In genomic region chr20:56468317-56469076, GRCh38 we compare ENCODE assay signal across 8 cellular contexts. TPM values are rescaled to one million over a fixed set of nuclear protein-coding genes. Genes with fewer than 3 reads are reported as not detected.
DNase-seq lines count a peak whose midpoint lies in the region; ATAC-seq and TF ChIP-seq lines count a peak whose summit lies in the region.

TSS of gene RTF2 (plus strand) at chr20:56468627. CDS start at chr20:56468698, 71 bp downstream.

- H3K4me3 Mint-ChIP-seq in activated naive CD8-positive, alpha-beta T cell treated with anti-CD3 and anti-CD28 coated beads, Interleukin-2, amount 10 ng/mL, durations not matched to agents 7 days and 5 days = peak within 1 kb of the TSS; percentile 100

- peaks cover 3% of the 10 kb centered on the region; the same call in 1 of the 2 replicates for H3K36me3 ChIP-seq in SU-DHL-6 (ENCODE audit: low read length)
- no peaks in the 10 kb centered on the region for H3K36me3 ChIP-seq in ovary
- H3K36me3 ChIP-seq in thymus (ENCODE audit: control insufficient read depth, insufficient read depth) = peaks cover 3% of the 10 kb centered on the region

- H3K79me2 ChIP-seq in SU-DHL-6 (ENCODE audit: insufficient read depth, low read length) = peaks cover 27% of the 10 kb centered on the region

- no peaks in the 10 kb centered on the region for H4K20me1 ChIP-seq in SU-DHL-6 (ENCODE audit: low read depth, low read length)

- no peaks in the 10 kb centered on the region for H3K9me2 ChIP-seq in SU-DHL-6 (replicated peaks; ENCODE audit: insufficient read depth, low read length)

- intact Hi-C loops in Right ventricle myocardium inferior (cut with DNase I) (loop anchor here (1.0 to 5.0 kb wide), 2 partner anchors 56 to 76 kb away; partner anchors contain the start of genes AURKA, CASS4 and CSTF1), ovary (cut with DNase I) (loop anchor here in 1 of 4 donors (10.0 kb wide), 1 partner anchor 74 kb away; the partner anchor contains the start of genes AURKA and CSTF1)

- no peaks in the 10 kb centered on the region for H3K27me3 Mint-ChIP-seq in activated naive CD8-positive, alpha-beta T cell treated with anti-CD3 and anti-CD28 coated beads, Interleukin-2, amount 10 ng/mL, durations not matched to agents 7 days and 5 days

- DNase-seq in GM12865 (ENCODE audit: low read depth) (peak; percentile 96), NCI-H1105 treated with DMSO at 0.1 percent for 48 hours (lab: John Stamatoyannopoulos, UW) (peak; percentile 86), Right ventricle myocardium inferior (ENCODE audit: missing footprints) (peak; percentile 96), ovary (peak; percentile 90 to 97 (median 94))
- peak; percentile 99 for DNase-seq in activated naive CD8-positive, alpha-beta T cell treated with anti-CD3 and anti-CD28 coated beads, Interleukin-2, amount 10 ng/mL, durations not matched to agents 7 days and 5 days

- no peaks in the 10 kb centered on the region for H3K9me3 Mint-ChIP-seq in activated naive CD8-positive, alpha-beta T cell treated with anti-CD3 and anti-CD28 coated beads, Interleukin-2, amount 10 ng/mL, durations not matched to agents 7 days and 5 days

- POLR2A ChIA-PET in activated naive CD8-positive, alpha-beta T cell treated with anti-CD3 and anti-CD28 coated beads, Interleukin-2, amount 10 ng/mL, durations not matched to agents 7 days and 5 days (lab: Charles Lee) = interaction anchor here (0.9 to 2.2 kb wide), 6 partner anchors 9 to 76 kb away, joined by 3 to 18 read pairs (median 7); partner anchors contain the start of genes AURKA, CASS4 and CSTF1

- WGBS in ovary, 3 donors = 0% methylated on average over 22 to 55 of the region's 55 CpGs
- under 1% methylated on average over 55 of the region's 55 CpGs for WGBS in thymus

- TF ChIP-seq POLR2A in ovary (IDR thresholded peaks at IDR 0.05) = peak; percentile 71

- H2AFZ ChIP-seq in SU-DHL-6 (ENCODE audit: low read depth, low read length, severe bottlenecking) = peak within 1 kb of the TSS; percentile 95

- H3K27ac Mint-ChIP-seq in activated naive CD8-positive, alpha-beta T cell treated with anti-CD3 and anti-CD28 coated beads, Interleukin-2, amount 10 ng/mL, durations not matched to agents 7 days and 5 days = peak within 1 kb of the TSS; percentile 99

- no peaks in the 10 kb centered on the region for H3K27me3 ChIP-seq in SU-DHL-6 (ENCODE audit: low read length)
- no peaks in the 10 kb centered on the region for H3K27me3 ChIP-seq in ovary
- H3K27me3 ChIP-seq in thymus (ENCODE audit: control insufficient read depth, insufficient read depth) = no peaks in the 10 kb centered on the region

- TF ChIP-seq CTCF in GM12865 (IDR thresholded peaks at IDR 0.05; ENCODE audit: insufficient read depth, low read depth, low read length, missing control alignments) = no peak
- TF ChIP-seq CTCF in SU-DHL-6 (IDR thresholded peaks at IDR 0.05; ENCODE audit: insufficient read depth, low read length, poor library complexity, severe bottlenecking) = no peak
- TF ChIP-seq CTCF in ovary (IDR thresholded peaks at IDR 0.05) = no peak

- H3K4me1 ChIP-seq in ovary (ENCODE audit: insufficient read depth) (peaks cover 7% of the 10 kb centered on the region), thymus (ENCODE audit: control insufficient read depth, insufficient read depth, low read length) (peaks cover 11% of the 10 kb centered on the region)

- H3F3A ChIP-seq in SU-DHL-6 (ENCODE audit: insufficient read depth) = no peaks in the 10 kb centered on the region

- H3K4me3 ChIP-seq in GM12865 (ENCODE audit: low read depth, low read length) (peak within 1 kb of the TSS; percentile 100), SU-DHL-6 (ENCODE audit: insufficient read depth, low read length, poor library complexity, severe bottlenecking) (peak within 1 kb of the TSS; percentile 70), ovary (peak within 1 kb of the TSS; percentile 72), thymus (ENCODE audit: low read length) (peak within 1 kb of the TSS; percentile 72)

- H3K9ac ChIP-seq in SU-DHL-6 (ENCODE audit: low read length) = peak within 1 kb of the TSS; percentile 72

- peak; percentile 97 for ATAC-seq in HG02678 (IDR thresholded peaks at IDR 0.05; ENCODE audit: unreplicated experiment)
- ATAC-seq in activated naive CD8-positive, alpha-beta T cell treated with anti-CD3 and anti-CD28 coated beads, Interleukin-2, amount 10 ng/mL, durations not matched to agents 7 days and 5 days (ENCODE audit: low read depth) = peak; percentile 94
- ATAC-seq in Right ventricle myocardium inferior = peak; percentile 99

- H3K9me3 ChIP-seq in SU-DHL-6 (ENCODE audit: insufficient read depth, low read length) (no peaks in the 10 kb centered on the region), ovary (no peaks in the 10 kb centered on the region), thymus (ENCODE audit: control insufficient read depth) (no peaks in the 10 kb centered on the region)

- H3K27ac ChIP-seq in SU-DHL-6 (ENCODE audit: low read depth, low read length) (no peak within 1 kb of the TSS), ovary (peak within 1 kb of the TSS; percentile 33 to 61), thymus (ENCODE audit: low read depth) (peak within 1 kb of the TSS; percentile 90)

- H3K4me2 ChIP-seq in SU-DHL-6 (ENCODE audit: low read depth, low read length, poor library complexity, severe bottlenecking) = peak within 1 kb of the TSS; percentile 94

- peaks cover 31% of the 10 kb centered on the region for H3K4me1 Mint-ChIP-seq in activated naive CD8-positive, alpha-beta T cell treated with anti-CD3 and anti-CD28 coated beads, Interleukin-2, amount 10 ng/mL, durations not matched to agents 7 days and 5 days

- TF ChIP-seq EP300 in ovary (IDR thresholded peaks at IDR 0.05) = peak; percentile 50

- peaks cover 7% of the 10 kb centered on the region for H3K36me3 Mint-ChIP-seq in activated naive CD8-positive, alpha-beta T cell treated with anti-CD3 and anti-CD28 coated beads, Interleukin-2, amount 10 ng/mL, durations not matched to agents 7 days and 5 days

RNA-seq across cellular contexts. Expression of gene RTF2, which starts in this region (rescaled TPM):
- 100 to 1,000 TPM in 1 of 2 experiments, 10 to 100 TPM in 1; 99.8 to 101 TPM for total RNA-seq in activated naive CD8-positive, alpha-beta T cell treated with anti-CD3 and anti-CD28 coated beads, Interleukin-2, amount 10 ng/mL, durations not matched to agents 7 days and 5 days
- 87.1 TPM for total RNA-seq in Right ventricle myocardium inferior
- total RNA-seq in ovary = 10 to 100 TPM; 32.3 to 91.0 (median 85.2) TPM
- 100 to 1,000 TPM in 1 of 2 donors, 10 to 100 TPM in 1; 90.7 to 128 TPM for polyA plus RNA-seq in ovary
- polyA plus RNA-seq in thymus = 91.6 TPM
